Comparison of ENCODE assay signal across 8 cellular contexts in genomic region chr9:137461663-137462395, GRCh38.
DNase-seq lines count a peak whose midpoint lies in the region; ATAC-seq and TF ChIP-seq lines count a peak whose summit lies in the region.

No MANE protein-coding gene starts in this region.

- no peak overlapping the region for H3K27ac ChIP-seq in 22Rv1

- DNase-seq in NOMO-1 (lab: John Stamatoyannopoulos, UW; ENCODE audit: unreplicated experiment in 2 of 2): peak; percentile 67 to 70
- peak; percentile 51 for DNase-seq in activated T-helper 9 cell treated with anti-CD3 and anti-CD28 coated beads, Interleukin-2, amount 50 U/mL, for 16 hours (ENCODE audit: low read depth)
- peak; percentile 89 for DNase-seq in islet precursor cell
- peak; percentile 92 for DNase-seq in stimulated activated CD8-positive, alpha-beta memory T cell treated with anti-CD3 and anti-CD28 coated beads, Interleukin-4, amount 100 ng/mL, for 48 hours
- no peak for DNase-seq in HuH-7.5 (ENCODE audit: low spot score)

- ATAC-seq in GM21381 (IDR thresholded peaks at IDR 0.05; ENCODE audit: unreplicated experiment) (peak; percentile 35), HG02571 (IDR thresholded peaks at IDR 0.05; ENCODE audit: unreplicated experiment) (no peak)

- peak; percentile 33 for TF ChIP-seq CTCF in 22Rv1 (IDR thresholded peaks at IDR 0.05)
